8 cellular contexts compared by ENCODE assay signal in genomic region chr5:131796793-131797693, GRCh38. TPM values are rescaled to one million over a fixed set of nuclear protein-coding genes. Genes with fewer than 3 reads are reported as not detected.
DNase-seq lines count a peak whose midpoint lies in the region; ATAC-seq, FAIRE-seq and TF ChIP-seq lines count a peak whose summit lies in the region.

TSS of gene FNIP1 (minus strand) at chr5:131797017. CDS start at chr5:131796921, 96 bp downstream.

- intact Hi-C loops in OCI-LY7 (cut with micrococcal nuclease; ENCODE audit: unreplicated experiment): loop anchor here (1.0 to 10.0 kb wide), 3 partner anchors 162 to 632 kb away; partner anchors contain the start of genes CDC42SE2, HINT1 and RAPGEF6

- peaks cover 41% of the 10 kb centered on the region for H3K79me2 ChIP-seq in OCI-LY7 (ENCODE audit: insufficient read depth, low read depth, low read length)

- H3K36me3 ChIP-seq in OCI-LY7 (ENCODE audit: insufficient read depth, low read length): no peaks in the 10 kb centered on the region

- POLR2A ChIA-PET in OCI-LY7 (lab: Charles Lee): interaction anchor here (0.5 to 2.4 kb wide), 8 partner anchors 10 to 535 kb away, joined by 3 to 8 read pairs (median 3); no protein-coding TSS in a partner anchor

- no peak for FAIRE-seq in D721Med (lab: Jason Lieb, UNC)

- peak; percentile 93 for ATAC-seq in GM21526 (IDR thresholded peaks at IDR 0.05; ENCODE audit: low FRiP score, unreplicated experiment)

- peaks cover 23% of the 10 kb centered on the region; the same call in 1 of the 2 replicates for H4K20me1 ChIP-seq in OCI-LY7 (ENCODE audit: insufficient read depth, low read length)

- TF ChIP-seq CTCF in D721Med (IDR thresholded peaks at IDR 0.05; ENCODE audit: insufficient read depth, missing control alignments) (no peak), OCI-LY7 (conservative IDR thresholded peaks at IDR 0.05; ENCODE audit: low read length) (no peak)

- H3K27ac ChIP-seq in OCI-LY7 (ENCODE audit: low read depth, low read length, poor library complexity, severe bottlenecking): peak within 1 kb of the TSS; percentile 43

- no peaks in the 10 kb centered on the region for H3K27me3 ChIP-seq in mononuclear cell (ENCODE audit: insufficient read depth, low read length)

- peaks cover 35% of the 10 kb centered on the region for H3K4me1 ChIP-seq in OCI-LY7 (ENCODE audit: insufficient read depth, low read length, poor library complexity, severe bottlenecking)
- H3K4me1 ChIP-seq in mononuclear cell (ENCODE audit: insufficient read depth, low read length): peaks cover 40% of the 10 kb centered on the region

- peak within 1 kb of the TSS; percentile 89 for H3K4me2 ChIP-seq in OCI-LY7 (ENCODE audit: low read length)

- DNase-seq in D721Med (ENCODE audit: insufficient read length, low spot score) (peak; percentile 97), HuH-7.5 (ENCODE audit: low spot score) (peak; percentile 93), OCI-LY7 (ENCODE audit: low spot score) (peak; percentile 97), activated T-cell treated with anti-CD3 and anti-CD28 coated beads for 1 hour (ENCODE audit: low read depth) (peak; percentile 97), epidermal melanocyte (ENCODE audit: insufficient read length, low spot score) (peak; percentile 99)
- peak; percentile 96 to 98 for DNase-seq in stimulated activated CD8-positive, alpha-beta memory T cell treated with anti-CD3 and anti-CD28 coated beads, Interleukin-4, amount 100 ng/mL, for 1 hour (ENCODE audit: low read depth in 2 of 2, low spot score in 1 of 2)

- CTCF ChIA-PET in OCI-LY7 (lab: Charles Lee; ENCODE audit: unreplicated experiment): no interaction called here

- H3K9me3 ChIP-seq in OCI-LY7 (ENCODE audit: low read length): no peaks in the 10 kb centered on the region
- H3K9me3 ChIP-seq in mononuclear cell (ENCODE audit: low read depth, low read length): no peaks in the 10 kb centered on the region

- peak within 1 kb of the TSS; percentile 78 for H2AFZ ChIP-seq in OCI-LY7 (ENCODE audit: low read length)

- BruUV-seq in OCI-LY7 (replicated peaks; lab: Mats Ljungman, UMichigan): no TSS peak

- peak within 1 kb of the TSS; percentile 87 for H3K4me3 ChIP-seq in OCI-LY7 (ENCODE audit: low read depth, low read length, poor library complexity, severe bottlenecking)
- peak within 1 kb of the TSS; percentile 96 for H3K4me3 ChIP-seq in mononuclear cell (ENCODE audit: low read length)

- H3K9me2 ChIP-seq in OCI-LY7 (ENCODE audit: insufficient read depth, low read length): no peaks in the 10 kb centered on the region

RNA-seq across cellular contexts. Expression of gene FNIP1, which starts in this region (rescaled TPM):
- total RNA-seq in OCI-LY7 (2014; rRNA removed; shearing (Covaris generic)): 16.1 and 19.4 TPM in 2 replicates
- 20.0 and 20.6 TPM in 2 replicates for total RNA-seq in OCI-LY7 (2022)
- 77.5 TPM for total RNA-seq in mononuclear cell

Comparison
In these comparisons a context has a peak if more than half of its experiments do, and no peak if none do; other contexts are left out.
1. Peak in every context shown above with its lines: DNase-seq, ATAC-seq, H3K4me3 ChIP-seq and H3K27ac ChIP-seq.